ENCODE assay signal across 21 cellular contexts in genomic region chr4:105843941-105844340, GRCh38. TPM values are rescaled to one million over a fixed set of nuclear protein-coding genes. Genes with fewer than 3 reads are reported as not detected.
DNase-seq lines count a peak whose midpoint lies in the region; ATAC-seq, FAIRE-seq and TF ChIP-seq lines count a peak whose summit lies in the region.
"Had no signal": no experiment of that assay in that cellular context is flagged by ENCODE, and none has a peak within 500 bp of the region (broad histone marks: within the 10 kb centered on the region; RNA-seq: fewer than 3 reads in every experiment).

No MANE protein-coding gene starts in this region.

- H2BK120ac ChIP-seq in mesenchymal stem cell (ENCODE audit: low read depth, low read length), result no peak overlapping the region

- no peak overlapping the region for H3K14ac ChIP-seq in mesenchymal stem cell (ENCODE audit: low read length in 2 of 2)

- TF ChIP-seq CTCF in A549 (IDR thresholded peaks at IDR 0.05), result no peak
- TF ChIP-seq CTCF in bronchial epithelial cell (IDR thresholded peaks at IDR 0.05; ENCODE audit: insufficient read depth, low read length, severe bottlenecking), result no peak
- no peak for TF ChIP-seq CTCF in keratinocyte (optimal IDR thresholded peaks at IDR 0.05 in 1 of 3, IDR thresholded peaks at IDR 0.05 in 1 of 3, conservative IDR thresholded peaks at IDR 0.05 in 1 of 3; ENCODE audit: extremely low read depth in 1 of 3, insufficient read depth in 2 of 3, low read length in 3 of 3)
- TF ChIP-seq CTCF in mucosa of descending colon (IDR thresholded peaks at IDR 0.05), result no peak
- TF ChIP-seq CTCF in foreskin fibroblast (IDR thresholded peaks at IDR 0.05; ENCODE audit: low read depth, low read length), result no peak

- H2BK5ac ChIP-seq in mesenchymal stem cell (ENCODE audit: low read depth, low read length, poor library complexity, severe bottlenecking), result no peak overlapping the region

- TF ChIP-seq RAD21 in A549 (conservative IDR thresholded peaks at IDR 0.05 in 1 of 2, IDR thresholded peaks at IDR 0.05 in 1 of 2), result no peak

- no peak overlapping the region for H3K27ac ChIP-seq in A549
- H3K27ac ChIP-seq in keratinocyte (ENCODE audit: control insufficient read depth, insufficient read depth, low read length), result no peak overlapping the region
- no peak overlapping the region for H3K27ac ChIP-seq in mesenchymal stem cell (ENCODE audit: low read length, poor library complexity, severe bottlenecking)
- H3K27ac ChIP-seq: C4-2B, SJSA1 had no signal

- H3K9me3 ChIP-seq in A549, result no peaks in the 10 kb centered on the region
- H3K9me3 ChIP-seq in keratinocyte (ENCODE audit: control insufficient read depth, low read depth, low read length), result no peaks in the 10 kb centered on the region
- H3K9me3 ChIP-seq in mucosa of descending colon, result no peaks in the 10 kb centered on the region
- no peaks in the 10 kb centered on the region for H3K9me3 ChIP-seq in mesenchymal stem cell (ENCODE audit: control insufficient read depth, low read length)
- H3K9me3 ChIP-seq: SJSA1 had no signal

- dilution Hi-C loops in keratinocyte (cut with MboI; ENCODE audit: extremely low pct_ligation_motif_present, low sequenced_read_pairs), result no loop called here

- H4K91ac ChIP-seq in mesenchymal stem cell (ENCODE audit: low read length), result no peak overlapping the region

- no peak overlapping the region for H3K23ac ChIP-seq in mesenchymal stem cell (ENCODE audit: low read length in 2 of 2)

- no peaks in the 10 kb centered on the region for H3K27me3 ChIP-seq in bronchial epithelial cell (ENCODE audit: control insufficient read depth, insufficient read depth, low read length)
- H3K27me3 ChIP-seq in keratinocyte (ENCODE audit: control insufficient read depth, extremely low read depth, insufficient read depth, low read length), result no peaks in the 10 kb centered on the region
- no peaks in the 10 kb centered on the region for H3K27me3 ChIP-seq in mesenchymal stem cell (ENCODE audit: control insufficient read depth in 1 of 2, insufficient read depth in 1 of 2, low read length in 2 of 2)
- H3K27me3 ChIP-seq: SJSA1 had no signal

- no peaks in the 10 kb centered on the region for H3K79me2 ChIP-seq in keratinocyte (ENCODE audit: control insufficient read depth, insufficient read depth, low read length)

- no peak overlapping the region for H3K4me3 ChIP-seq in A549
- H3K4me3 ChIP-seq in bronchial epithelial cell (ENCODE audit: low read depth, low read length), result no peak overlapping the region
- H3K4me3 ChIP-seq in keratinocyte (ENCODE audit: control insufficient read depth in 2 of 3, extremely low read depth in 1 of 3, insufficient read depth in 2 of 3, low read depth in 1 of 3, low read length in 3 of 3), result no peak overlapping the region
- H3K4me3 ChIP-seq in mucosa of descending colon, result no peak overlapping the region
- no peak overlapping the region for H3K4me3 ChIP-seq in mesenchymal stem cell (ENCODE audit: insufficient read depth in 1 of 2, low read depth in 1 of 2, low read length in 2 of 2)
- H3K4me3 ChIP-seq in foreskin fibroblast (ENCODE audit: low read depth in 1 of 2, low read length in 2 of 2), result no peak overlapping the region
- H3K4me3 ChIP-seq: GM23338, K562, SJSA1 had no signal

- H3K4me2 ChIP-seq in A549 (0 out of 3 replicates have a peak overlapping the region, but pooled peaks have one; percentile 21), keratinocyte (ENCODE audit: control insufficient read depth, extremely low read depth, insufficient read depth, low read depth, low read length) (peak overlapping the region; percentile 1), mesenchymal stem cell (ENCODE audit: low read length, poor library complexity, severe bottlenecking) (no peak overlapping the region)
- H3K4me2 ChIP-seq: GM23338 had no signal

- H2BK15ac ChIP-seq in mesenchymal stem cell (ENCODE audit: low read depth, poor library complexity, severe bottlenecking), result no peak overlapping the region

- H3K18ac ChIP-seq in mesenchymal stem cell (ENCODE audit: low read depth in 1 of 2, low read length in 2 of 2), result no peak overlapping the region

- H3K4me1 ChIP-seq in A549 (peaks cover 7% of the 10 kb centered on the region; the same call in 2 of the 3 replicates), keratinocyte (ENCODE audit: control insufficient read depth, extremely low read depth, insufficient read depth, low read length) (peaks cover 7% of the 10 kb centered on the region), mucosa of descending colon (ENCODE audit: low read depth) (no peaks in the 10 kb centered on the region), mesenchymal stem cell (ENCODE audit: control insufficient read depth, insufficient read depth, low read depth, low read length) (no peaks in the 10 kb centered on the region)

- ATAC-seq in A549 (no peak), mucosa of descending colon (no peak)
- ATAC-seq: GM23338, K562 had no signal

- no peaks in the 10 kb centered on the region for H4K20me1 ChIP-seq in keratinocyte (ENCODE audit: control insufficient read depth, extremely low read depth, insufficient read depth, low read length)

- H3K9ac ChIP-seq in keratinocyte (ENCODE audit: control insufficient read depth, extremely low read depth, insufficient read depth, low read length) (no peak overlapping the region), mesenchymal stem cell (ENCODE audit: low read length) (no peak overlapping the region)

- no peak overlapping the region for H4K8ac ChIP-seq in mesenchymal stem cell (ENCODE audit: low read length)

- H3K36me3 ChIP-seq in bronchial epithelial cell (ENCODE audit: control insufficient read depth, insufficient read depth, low read length) (no peaks in the 10 kb centered on the region), keratinocyte (ENCODE audit: control insufficient read depth in 2 of 2, extremely low read depth in 1 of 2, insufficient read depth in 2 of 2, low read length in 2 of 2) (peaks cover 0 to 2% of the 10 kb centered on the region in 2 experiments), mucosa of descending colon (ENCODE audit: low read depth) (no peaks in the 10 kb centered on the region), mesenchymal stem cell (ENCODE audit: control insufficient read depth in 1 of 2, insufficient read depth in 2 of 2, low read depth in 1 of 2, low read length in 2 of 2) (peaks cover 0 to 11% of the 10 kb centered on the region in 2 experiments)
- H3K36me3 ChIP-seq: SJSA1 had no signal

- WGBS in A549 (ENCODE audit: missing lambda C conversion rate), result 72% methylated on average over 2 of the region's 2 CpGs
- WGBS in mesenchymal stem cell, result 100% methylated on average over 1 of the region's 2 CpGs

- CTCF ChIA-PET in A549 (lab: Yijun Ruan, JAX), result interaction anchor here (1.2 kb wide), 1 partner anchor 8 kb away, joined by 3 read pairs; no protein-coding TSS in a partner anchor

- H2BK12ac ChIP-seq in mesenchymal stem cell (ENCODE audit: low read length in 2 of 2), result no peak overlapping the region

- H3K9me1 ChIP-seq in keratinocyte (ENCODE audit: control insufficient read depth, extremely low read depth, insufficient read depth, low read length), result no peaks in the 10 kb centered on the region

- intact Hi-C loops in mucosa of descending colon (cut with DNase I, micrococcal nuclease), result no loop called here

- POLR2A ChIA-PET in A549 (lab: Yijun Ruan, JAX), result no interaction called here

- no peaks in the 10 kb centered on the region for H3K79me1 ChIP-seq in mesenchymal stem cell (replicated peaks; ENCODE audit: low read length, poor library complexity, severe bottlenecking)

- no peak overlapping the region for H2AK5ac ChIP-seq in mesenchymal stem cell (ENCODE audit: low read length, severe bottlenecking)

- FAIRE-seq in A549 (lab: Jason Lieb, UNC) (no peak), bronchial epithelial cell (lab: Jason Lieb, UNC) (no peak), keratinocyte (lab: Jason Lieb, UNC) (no peak)
- FAIRE-seq: A204.1, GM19239, K562 had no signal

- no peak for TF ChIP-seq POLR2A in A549 (IDR thresholded peaks at IDR 0.05; ENCODE audit: low read length)

- no peak for TF ChIP-seq EP300 in A549 (IDR thresholded peaks at IDR 0.05)

- no peak for DNase-seq in A549 (ENCODE audit: low read depth in 1 of 2, low spot score in 1 of 2)
- peak; percentile 38 for DNase-seq in EL
- peak; percentile 52 for DNase-seq in bronchial epithelial cell (ENCODE audit: low read depth)
- DNase-seq in keratinocyte (ENCODE audit: low read depth, low spot score), result no peak
- DNase-seq in mucosa of descending colon, result no peak
- DNase-seq in iPS-NIHi11 (ENCODE audit: low spot score), result no peak
- no peak for DNase-seq in mesenchymal stem cell
- DNase-seq in foreskin fibroblast, result no peak
- DNase-seq: DMS79, NCI-H1105 treated with DMSO at 0.1 percent for 48 hours, NCI-H1694 treated with DMSO at 0.1 percent for 48 hours, NCI-H2107, NCI-H345, NCI-H524 treated with DMSO at 0.1 percent for 48 hours had no signal

- H3K4ac ChIP-seq in mesenchymal stem cell (ENCODE audit: low read depth in 1 of 2, low read length in 2 of 2), result no peak overlapping the region

- no peak overlapping the region for H2AFZ ChIP-seq in keratinocyte (ENCODE audit: control insufficient read depth, low read length)
- no peak overlapping the region for H2AFZ ChIP-seq in mesenchymal stem cell (ENCODE audit: low read depth, low read length)
- H2AFZ ChIP-seq: GM23338 had no signal

TF ChIP-seq in A549, 52 proteins besides CTCF, POLR2A, EP300 and RAD21 (continues in another document):
- no peak for TF ChIP-seq HOXB13 (CRISPR knock-in tag; IDR thresholded peaks at IDR 0.05; ENCODE audit: low read depth)
- no peak for TF ChIP-seq JUNB (IDR thresholded peaks at IDR 0.05)
- TF ChIP-seq POLR2AphosphoS2 (conservative IDR thresholded peaks at IDR 0.05; ENCODE audit: low read length), result no peak
- no peak for TF ChIP-seq EHF (CRISPR knock-in tag; IDR thresholded peaks at IDR 0.05)

RNA-seq across cellular contexts. Expression of gene NPNT, which starts 51.3 kb away (rescaled TPM):
- polyA plus RNA-seq in A549 (2011; rRNA removed) (0.32 and 0.65 TPM in 2 replicates), A549 (2017; fragmentation: RNase III; extraction: RNeasy Plus Mini Kit Qiagen cat#74134 plus additional on column Dnase treatment) (0.56 to 0.70 TPM (median 0.67 TPM) in 3 replicates), keratinocyte (0.19 to 0.76 TPM (median 0.46 TPM) in 3 replicates)
- polyA plus RNA-seq in A549 (2012; cell fraction: cytosol; rRNA removed), result 0.05 and 0.14 TPM in 2 replicates
- 0.08 and 0.38 TPM in 2 replicates for polyA plus RNA-seq in A549 (2012; cell fraction: nucleus; rRNA removed)
- polyA minus RNA-seq in A549 (2011; rRNA and poly(A)+ RNA removed), result 0.19 and 0.37 TPM in 2 replicates
- total RNA-seq in bronchial epithelial cell (1.1 and 5.0 TPM in 2 replicates), mucosa of descending colon (10 to 100 TPM; 16.9 to 29.6 (median 26.3) TPM)
- 1.4 TPM for polyA plus RNA-seq in keratinocyte (2011; ENCODE audit: low read depth)
- 0.09 and 0.32 TPM in 2 replicates for polyA plus RNA-seq in keratinocyte (2011; cell fraction: cytosol; rRNA removed)
- 0.85 and 1.5 TPM in 2 replicates for polyA plus RNA-seq in keratinocyte (2011; cell fraction: nucleus; rRNA removed)
- 0.40 and 2.8 TPM in 2 replicates for polyA plus RNA-seq in keratinocyte (2012; ENCODE audit: low replicate concordance)
- polyA minus RNA-seq in keratinocyte, result 0.23 to 1.1 TPM (median 0.89 TPM) in 3 replicates
- polyA minus RNA-seq in keratinocyte (2011; cell fraction: cytosol; rRNA and poly(A)+ RNA removed), result not detected
- polyA minus RNA-seq in keratinocyte (2011; cell fraction: nucleus; rRNA and poly(A)+ RNA removed), result 0.31 and 0.42 TPM in 2 replicates
- 0.83 TPM for polyA plus RNA-seq in mesenchymal stem cell (2013, experiment 1 of 2)
- polyA plus RNA-seq in mesenchymal stem cell (2013, experiment 2 of 2), result 0.60 TPM
- total RNA-seq: G401, SJSA1 had no signal
- polyA plus RNA-seq: K562 had no signal

Comparison
In these comparisons a context has a peak if more than half of its experiments do, and no peak if none do; other contexts are left out.
1. DNase-seq: peak in EL (single experiment) and bronchial epithelial cell (single experiment); none in A549 (0 of 2), keratinocyte (single experiment), mucosa of descending colon (0 of 3), iPS-NIHi11 (single experiment), mesenchymal stem cell (single experiment) and foreskin fibroblast (0 of 2).